1 cellular context compared by ENCODE assay signal in genomic region chr21:35256468-35256988, GRCh38.
TF ChIP-seq lines count a peak whose summit lies in the region.

No MANE protein-coding gene starts in this region.

TF ChIP-seq in HCT116, 20 proteins besides CTCF, POLR2A, EP300 and RAD21:
- TF ChIP-seq ZFX (IDR thresholded peaks at IDR 0.05) (no peak), EZH2phosphoT487 (IDR thresholded peaks at IDR 0.05; ENCODE audit: borderline replicate concordance) (no peak), ZBTB33 (IDR thresholded peaks at IDR 0.05; ENCODE audit: extremely low read depth, insufficient replicate concordance, low read length) (no peak), ZNF274 (IDR thresholded peaks at IDR 0.05; ENCODE audit: low read depth, low read length) (no peak), SIN3A (IDR thresholded peaks at IDR 0.05; ENCODE audit: low read depth) (peak; percentile 66), MAX (IDR thresholded peaks at IDR 0.05) (peak; percentile 25), TCF7L2 (IDR thresholded peaks at IDR 0.05; ENCODE audit: borderline replicate concordance, extremely low read depth, insufficient read depth, insufficient read length) (peak; percentile 48), CEBPB (IDR thresholded peaks at IDR 0.05; ENCODE audit: low read depth) (no peak; the same call in 1 of the 2 replicates), SP1 (IDR thresholded peaks at IDR 0.05; ENCODE audit: low read depth) (peak; percentile 79), YY1 (IDR thresholded peaks at IDR 0.05; ENCODE audit: extremely low read depth, insufficient replicate concordance, low read depth, low read length) (no peak), EZH2 (IDR thresholded peaks at IDR 0.05) (no peak), SRF (IDR thresholded peaks at IDR 0.05; ENCODE audit: low read depth) (no peak), CBX3 (IDR thresholded peaks at IDR 0.05; ENCODE audit: low read depth) (peak; percentile 85; the same call in 1 of the 2 replicates), POLR2AphosphoS5 (IDR thresholded peaks at IDR 0.05; ENCODE audit: low read depth, low read length) (peak; percentile 55), ELF1 (IDR thresholded peaks at IDR 0.05; ENCODE audit: borderline replicate concordance, low read depth) (peak; percentile 81), EGR1 (IDR thresholded peaks at IDR 0.05; ENCODE audit: low read depth) (no peak), FOSL1 (IDR thresholded peaks at IDR 0.05; ENCODE audit: low read depth) (peak; percentile 80), JUND (IDR thresholded peaks at IDR 0.05) (peak; percentile 77)
- TF ChIP-seq, protein P1, sequence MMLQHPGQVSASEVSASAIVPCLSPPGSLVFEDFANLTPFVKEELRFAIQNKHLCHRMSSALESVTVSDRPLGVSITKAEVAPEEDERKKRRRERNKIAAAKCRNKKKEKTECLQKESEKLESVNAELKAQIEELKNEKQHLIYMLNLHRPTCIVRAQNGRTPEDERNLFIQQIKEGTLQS (IDR thresholded peaks at IDR 0.05) = no peak
- TF ChIP-seq, protein P2, sequence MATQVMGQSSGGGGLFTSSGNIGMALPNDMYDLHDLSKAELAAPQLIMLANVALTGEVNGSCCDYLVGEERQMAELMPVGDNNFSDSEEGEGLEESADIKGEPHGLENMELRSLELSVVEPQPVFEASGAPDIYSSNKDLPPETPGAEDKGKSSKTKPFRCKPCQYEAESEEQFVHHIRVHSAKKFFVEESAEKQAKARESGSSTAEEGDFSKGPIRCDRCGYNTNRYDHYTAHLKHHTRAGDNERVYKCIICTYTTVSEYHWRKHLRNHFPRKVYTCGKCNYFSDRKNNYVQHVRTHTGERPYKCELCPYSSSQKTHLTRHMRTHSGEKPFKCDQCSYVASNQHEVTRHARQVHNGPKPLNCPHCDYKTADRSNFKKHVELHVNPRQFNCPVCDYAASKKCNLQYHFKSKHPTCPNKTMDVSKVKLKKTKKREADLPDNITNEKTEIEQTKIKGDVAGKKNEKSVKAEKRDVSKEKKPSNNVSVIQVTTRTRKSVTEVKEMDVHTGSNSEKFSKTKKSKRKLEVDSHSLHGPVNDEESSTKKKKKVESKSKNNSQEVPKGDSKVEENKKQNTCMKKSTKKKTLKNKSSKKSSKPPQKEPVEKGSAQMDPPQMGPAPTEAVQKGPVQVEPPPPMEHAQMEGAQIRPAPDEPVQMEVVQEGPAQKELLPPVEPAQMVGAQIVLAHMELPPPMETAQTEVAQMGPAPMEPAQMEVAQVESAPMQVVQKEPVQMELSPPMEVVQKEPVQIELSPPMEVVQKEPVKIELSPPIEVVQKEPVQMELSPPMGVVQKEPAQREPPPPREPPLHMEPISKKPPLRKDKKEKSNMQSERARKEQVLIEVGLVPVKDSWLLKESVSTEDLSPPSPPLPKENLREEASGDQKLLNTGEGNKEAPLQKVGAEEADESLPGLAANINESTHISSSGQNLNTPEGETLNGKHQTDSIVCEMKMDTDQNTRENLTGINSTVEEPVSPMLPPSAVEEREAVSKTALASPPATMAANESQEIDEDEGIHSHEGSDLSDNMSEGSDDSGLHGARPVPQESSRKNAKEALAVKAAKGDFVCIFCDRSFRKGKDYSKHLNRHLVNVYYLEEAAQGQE (IDR thresholded peaks at IDR 0.05; ENCODE audit: low read depth) = no peak
